In genomic region chr11:14668733-14669301, GRCh38 we compare ENCODE assay signal across 1 cellular context.
A peak's percentile ranks its signal among the peaks of the same experiment; 100 is the strongest.
TF ChIP-seq lines count a peak whose summit lies in the region.

No MANE protein-coding gene starts in this region.

TF ChIP-seq in HepG2, 621 proteins besides CTCF, POLR2A, EP300 and RAD21:
- TF ChIP-seq SOX13 (IDR thresholded peaks at IDR 0.05), result no peak
- peak in 1 of 2 experiments; percentile 19; a peak in 1 of 4 replicates for TF ChIP-seq SOX13 (CRISPR knock-in tag; conservative IDR thresholded peaks at IDR 0.05 in 1 of 2, IDR thresholded peaks at IDR 0.05 in 1 of 2)
- TF ChIP-seq GATAD2A (CRISPR knock-in tag; IDR thresholded peaks at IDR 0.05), result 0 out of 2 replicates have a peak, but pooled peaks have one; percentile 10
- no peak for TF ChIP-seq ZNF773 (CRISPR knock-in tag; IDR thresholded peaks at IDR 0.05; ENCODE audit: borderline replicate concordance)
- TF ChIP-seq FOXA3 (CRISPR knock-in tag; IDR thresholded peaks at IDR 0.05), result peak; percentile 14; the same call in 1 of the 2 replicates
- TF ChIP-seq ZNF644 (CRISPR knock-in tag; IDR thresholded peaks at IDR 0.05; ENCODE audit: low read depth), result 0 out of 2 replicates have a peak, but pooled peaks have one; percentile 16
